ENCODE assay signal across 1 cellular context in the genomic region with DNA sequence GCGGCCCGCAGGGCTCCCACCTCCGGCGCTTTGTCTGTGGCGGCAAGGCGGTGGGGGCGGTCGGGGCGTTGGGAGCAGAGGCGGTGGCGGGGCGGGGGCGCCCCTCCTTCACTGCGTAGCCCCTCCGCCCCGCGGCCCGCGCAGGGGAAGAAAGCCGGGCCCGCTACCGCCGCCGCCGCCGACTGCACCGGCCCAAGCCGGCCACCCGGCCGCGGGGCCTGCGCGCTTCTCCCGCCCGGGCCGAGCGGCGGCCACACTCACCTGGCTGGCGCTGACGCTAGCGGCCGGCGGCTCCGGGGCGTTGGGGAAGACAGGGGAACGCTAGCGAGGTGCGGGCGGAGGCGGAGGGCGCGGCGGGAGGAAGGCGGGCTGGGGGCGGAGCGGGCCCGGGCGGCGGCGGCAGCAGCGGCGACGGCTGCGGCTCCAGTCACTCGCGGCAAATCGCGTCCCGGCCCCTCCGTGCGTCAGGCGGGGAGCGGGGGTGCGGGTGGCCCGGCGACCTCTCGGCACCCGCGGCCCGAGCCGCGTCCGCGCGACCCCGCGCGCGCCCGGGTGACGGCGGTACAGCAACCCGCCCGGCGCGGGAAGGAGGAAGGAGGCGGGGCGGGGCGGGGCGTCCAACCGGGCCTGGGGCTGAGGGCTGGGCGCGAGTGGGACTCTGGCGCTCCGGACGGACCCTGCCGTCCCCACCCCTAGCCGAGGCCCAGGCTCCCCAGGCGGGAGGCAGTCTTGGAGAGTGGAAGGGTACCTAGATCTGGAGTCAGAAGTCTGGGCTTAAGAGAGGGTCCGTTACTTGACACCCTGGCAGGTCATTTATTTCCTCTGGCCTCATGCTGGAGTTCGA.
TF ChIP-seq lines count a peak whose summit lies in the region.

A gene with protein sequence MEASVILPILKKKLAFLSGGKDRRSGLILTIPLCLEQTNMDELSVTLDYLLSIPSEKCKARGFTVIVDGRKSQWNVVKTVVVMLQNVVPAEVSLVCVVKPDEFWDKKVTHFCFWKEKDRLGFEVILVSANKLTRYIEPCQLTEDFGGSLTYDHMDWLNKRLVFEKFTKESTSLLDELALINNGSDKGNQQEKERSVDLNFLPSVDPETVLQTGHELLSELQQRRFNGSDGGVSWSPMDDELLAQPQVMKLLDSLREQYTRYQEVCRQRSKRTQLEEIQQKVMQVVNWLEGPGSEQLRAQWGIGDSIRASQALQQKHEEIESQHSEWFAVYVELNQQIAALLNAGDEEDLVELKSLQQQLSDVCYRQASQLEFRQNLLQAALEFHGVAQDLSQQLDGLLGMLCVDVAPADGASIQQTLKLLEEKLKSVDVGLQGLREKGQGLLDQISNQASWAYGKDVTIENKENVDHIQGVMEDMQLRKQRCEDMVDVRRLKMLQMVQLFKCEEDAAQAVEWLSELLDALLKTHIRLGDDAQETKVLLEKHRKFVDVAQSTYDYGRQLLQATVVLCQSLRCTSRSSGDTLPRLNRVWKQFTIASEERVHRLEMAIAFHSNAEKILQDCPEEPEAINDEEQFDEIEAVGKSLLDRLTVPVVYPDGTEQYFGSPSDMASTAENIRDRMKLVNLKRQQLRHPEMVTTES (minus strand): TSS at position 595 of the 844 bp plus-strand sequence. CDS start 72,991 bp downstream, outside the sequence.

TF ChIP-seq in HepG2, 621 proteins besides CTCF, POLR2A, EP300 and RAD21 (continued from another document and continues in another):
- TF ChIP-seq, protein P1, sequence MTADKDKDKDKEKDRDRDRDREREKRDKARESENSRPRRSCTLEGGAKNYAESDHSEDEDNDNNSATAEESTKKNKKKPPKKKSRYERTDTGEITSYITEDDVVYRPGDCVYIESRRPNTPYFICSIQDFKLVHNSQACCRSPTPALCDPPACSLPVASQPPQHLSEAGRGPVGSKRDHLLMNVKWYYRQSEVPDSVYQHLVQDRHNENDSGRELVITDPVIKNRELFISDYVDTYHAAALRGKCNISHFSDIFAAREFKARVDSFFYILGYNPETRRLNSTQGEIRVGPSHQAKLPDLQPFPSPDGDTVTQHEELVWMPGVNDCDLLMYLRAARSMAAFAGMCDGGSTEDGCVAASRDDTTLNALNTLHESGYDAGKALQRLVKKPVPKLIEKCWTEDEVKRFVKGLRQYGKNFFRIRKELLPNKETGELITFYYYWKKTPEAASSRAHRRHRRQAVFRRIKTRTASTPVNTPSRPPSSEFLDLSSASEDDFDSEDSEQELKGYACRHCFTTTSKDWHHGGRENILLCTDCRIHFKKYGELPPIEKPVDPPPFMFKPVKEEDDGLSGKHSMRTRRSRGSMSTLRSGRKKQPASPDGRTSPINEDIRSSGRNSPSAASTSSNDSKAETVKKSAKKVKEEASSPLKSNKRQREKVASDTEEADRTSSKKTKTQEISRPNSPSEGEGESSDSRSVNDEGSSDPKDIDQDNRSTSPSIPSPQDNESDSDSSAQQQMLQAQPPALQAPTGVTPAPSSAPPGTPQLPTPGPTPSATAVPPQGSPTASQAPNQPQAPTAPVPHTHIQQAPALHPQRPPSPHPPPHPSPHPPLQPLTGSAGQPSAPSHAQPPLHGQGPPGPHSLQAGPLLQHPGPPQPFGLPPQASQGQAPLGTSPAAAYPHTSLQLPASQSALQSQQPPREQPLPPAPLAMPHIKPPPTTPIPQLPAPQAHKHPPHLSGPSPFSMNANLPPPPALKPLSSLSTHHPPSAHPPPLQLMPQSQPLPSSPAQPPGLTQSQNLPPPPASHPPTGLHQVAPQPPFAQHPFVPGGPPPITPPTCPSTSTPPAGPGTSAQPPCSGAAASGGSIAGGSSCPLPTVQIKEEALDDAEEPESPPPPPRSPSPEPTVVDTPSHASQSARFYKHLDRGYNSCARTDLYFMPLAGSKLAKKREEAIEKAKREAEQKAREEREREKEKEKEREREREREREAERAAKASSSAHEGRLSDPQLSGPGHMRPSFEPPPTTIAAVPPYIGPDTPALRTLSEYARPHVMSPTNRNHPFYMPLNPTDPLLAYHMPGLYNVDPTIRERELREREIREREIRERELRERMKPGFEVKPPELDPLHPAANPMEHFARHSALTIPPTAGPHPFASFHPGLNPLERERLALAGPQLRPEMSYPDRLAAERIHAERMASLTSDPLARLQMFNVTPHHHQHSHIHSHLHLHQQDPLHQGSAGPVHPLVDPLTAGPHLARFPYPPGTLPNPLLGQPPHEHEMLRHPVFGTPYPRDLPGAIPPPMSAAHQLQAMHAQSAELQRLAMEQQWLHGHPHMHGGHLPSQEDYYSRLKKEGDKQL (CRISPR knock-in tag; IDR thresholded peaks at IDR 0.05; ENCODE audit: low read depth) = 0 out of 2 replicates have a peak, but pooled peaks have one; percentile 21
- TF ChIP-seq ARID2 (CRISPR knock-in tag; IDR thresholded peaks at IDR 0.05; ENCODE audit: borderline replicate concordance) = no peak
- TF ChIP-seq, protein P2, sequence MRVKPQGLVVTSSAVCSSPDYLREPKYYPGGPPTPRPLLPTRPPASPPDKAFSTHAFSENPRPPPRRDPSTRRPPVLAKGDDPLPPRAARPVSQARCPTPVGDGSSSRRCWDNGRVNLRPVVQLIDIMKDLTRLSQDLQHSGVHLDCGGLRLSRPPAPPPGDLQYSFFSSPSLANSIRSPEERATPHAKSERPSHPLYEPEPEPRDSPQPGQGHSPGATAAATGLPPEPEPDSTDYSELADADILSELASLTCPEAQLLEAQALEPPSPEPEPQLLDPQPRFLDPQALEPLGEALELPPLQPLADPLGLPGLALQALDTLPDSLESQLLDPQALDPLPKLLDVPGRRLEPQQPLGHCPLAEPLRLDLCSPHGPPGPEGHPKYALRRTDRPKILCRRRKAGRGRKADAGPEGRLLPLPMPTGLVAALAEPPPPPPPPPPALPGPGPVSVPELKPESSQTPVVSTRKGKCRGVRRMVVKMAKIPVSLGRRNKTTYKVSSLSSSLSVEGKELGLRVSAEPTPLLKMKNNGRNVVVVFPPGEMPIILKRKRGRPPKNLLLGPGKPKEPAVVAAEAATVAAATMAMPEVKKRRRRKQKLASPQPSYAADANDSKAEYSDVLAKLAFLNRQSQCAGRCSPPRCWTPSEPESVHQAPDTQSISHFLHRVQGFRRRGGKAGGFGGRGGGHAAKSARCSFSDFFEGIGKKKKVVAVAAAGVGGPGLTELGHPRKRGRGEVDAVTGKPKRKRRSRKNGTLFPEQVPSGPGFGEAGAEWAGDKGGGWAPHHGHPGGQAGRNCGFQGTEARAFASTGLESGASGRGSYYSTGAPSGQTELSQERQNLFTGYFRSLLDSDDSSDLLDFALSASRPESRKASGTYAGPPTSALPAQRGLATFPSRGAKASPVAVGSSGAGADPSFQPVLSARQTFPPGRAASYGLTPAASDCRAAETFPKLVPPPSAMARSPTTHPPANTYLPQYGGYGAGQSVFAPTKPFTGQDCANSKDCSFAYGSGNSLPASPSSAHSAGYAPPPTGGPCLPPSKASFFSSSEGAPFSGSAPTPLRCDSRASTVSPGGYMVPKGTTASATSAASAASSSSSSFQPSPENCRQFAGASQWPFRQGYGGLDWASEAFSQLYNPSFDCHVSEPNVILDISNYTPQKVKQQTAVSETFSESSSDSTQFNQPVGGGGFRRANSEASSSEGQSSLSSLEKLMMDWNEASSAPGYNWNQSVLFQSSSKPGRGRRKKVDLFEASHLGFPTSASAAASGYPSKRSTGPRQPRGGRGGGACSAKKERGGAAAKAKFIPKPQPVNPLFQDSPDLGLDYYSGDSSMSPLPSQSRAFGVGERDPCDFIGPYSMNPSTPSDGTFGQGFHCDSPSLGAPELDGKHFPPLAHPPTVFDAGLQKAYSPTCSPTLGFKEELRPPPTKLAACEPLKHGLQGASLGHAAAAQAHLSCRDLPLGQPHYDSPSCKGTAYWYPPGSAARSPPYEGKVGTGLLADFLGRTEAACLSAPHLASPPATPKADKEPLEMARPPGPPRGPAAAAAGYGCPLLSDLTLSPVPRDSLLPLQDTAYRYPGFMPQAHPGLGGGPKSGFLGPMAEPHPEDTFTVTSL (CRISPR knock-in tag; IDR thresholded peaks at IDR 0.05; ENCODE audit: borderline replicate concordance) = no peak
- TF ChIP-seq ZSCAN29 (CRISPR knock-in tag; conservative IDR thresholded peaks at IDR 0.05) = peak; percentile 46; the same call in 1 of the 2 replicates
- TF ChIP-seq RFX5 (IDR thresholded peaks at IDR 0.05; ENCODE audit: low read depth, low read length) = no peak
- TF ChIP-seq ZNF557 (CRISPR knock-in tag; IDR thresholded peaks at IDR 0.05) = no peak
- TF ChIP-seq, protein P3, sequence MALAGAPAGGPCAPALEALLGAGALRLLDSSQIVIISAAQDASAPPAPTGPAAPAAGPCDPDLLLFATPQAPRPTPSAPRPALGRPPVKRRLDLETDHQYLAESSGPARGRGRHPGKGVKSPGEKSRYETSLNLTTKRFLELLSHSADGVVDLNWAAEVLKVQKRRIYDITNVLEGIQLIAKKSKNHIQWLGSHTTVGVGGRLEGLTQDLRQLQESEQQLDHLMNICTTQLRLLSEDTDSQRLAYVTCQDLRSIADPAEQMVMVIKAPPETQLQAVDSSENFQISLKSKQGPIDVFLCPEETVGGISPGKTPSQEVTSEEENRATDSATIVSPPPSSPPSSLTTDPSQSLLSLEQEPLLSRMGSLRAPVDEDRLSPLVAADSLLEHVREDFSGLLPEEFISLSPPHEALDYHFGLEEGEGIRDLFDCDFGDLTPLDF (CRISPR knock-in tag; IDR thresholded peaks at IDR 0.05) = peak; percentile 35; the same call in 1 of the 2 replicates
- no peak for TF ChIP-seq ZNF496 (CRISPR knock-in tag; IDR thresholded peaks at IDR 0.05; ENCODE audit: insufficient replicate concordance)
- no peak for TF ChIP-seq GPN1 (CRISPR knock-in tag; IDR thresholded peaks at IDR 0.05; ENCODE audit: borderline replicate concordance)
- TF ChIP-seq, protein P4, sequence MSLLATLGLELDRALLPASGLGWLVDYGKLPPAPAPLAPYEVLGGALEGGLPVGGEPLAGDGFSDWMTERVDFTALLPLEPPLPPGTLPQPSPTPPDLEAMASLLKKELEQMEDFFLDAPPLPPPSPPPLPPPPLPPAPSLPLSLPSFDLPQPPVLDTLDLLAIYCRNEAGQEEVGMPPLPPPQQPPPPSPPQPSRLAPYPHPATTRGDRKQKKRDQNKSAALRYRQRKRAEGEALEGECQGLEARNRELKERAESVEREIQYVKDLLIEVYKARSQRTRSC (CRISPR knock-in tag; IDR thresholded peaks at IDR 0.05; ENCODE audit: low read depth) = no peak
- peak; percentile 62 for TF ChIP-seq YY1 (IDR thresholded peaks at IDR 0.05; ENCODE audit: insufficient read depth, insufficient replicate concordance, low read depth, low read length)
- TF ChIP-seq HNRNPL (IDR thresholded peaks at IDR 0.05; ENCODE audit: low read depth, low read length) = no peak
- no peak for TF ChIP-seq ELF1 (CRISPR knock-in tag; IDR thresholded peaks at IDR 0.05)
- TF ChIP-seq JUNB (CRISPR knock-in tag; IDR thresholded peaks at IDR 0.05; ENCODE audit: borderline replicate concordance) = no peak
- TF ChIP-seq, protein P5, sequence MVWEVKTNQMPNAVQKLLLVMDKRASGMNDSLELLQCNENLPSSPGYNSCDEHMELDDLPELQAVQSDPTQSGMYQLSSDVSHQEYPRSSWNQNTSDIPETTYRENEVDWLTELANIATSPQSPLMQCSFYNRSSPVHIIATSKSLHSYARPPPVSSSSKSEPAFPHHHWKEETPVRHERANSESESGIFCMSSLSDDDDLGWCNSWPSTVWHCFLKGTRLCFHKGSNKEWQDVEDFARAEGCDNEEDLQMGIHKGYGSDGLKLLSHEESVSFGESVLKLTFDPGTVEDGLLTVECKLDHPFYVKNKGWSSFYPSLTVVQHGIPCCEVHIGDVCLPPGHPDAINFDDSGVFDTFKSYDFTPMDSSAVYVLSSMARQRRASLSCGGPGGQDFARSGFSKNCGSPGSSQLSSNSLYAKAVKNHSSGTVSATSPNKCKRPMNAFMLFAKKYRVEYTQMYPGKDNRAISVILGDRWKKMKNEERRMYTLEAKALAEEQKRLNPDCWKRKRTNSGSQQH (CRISPR knock-in tag; IDR thresholded peaks at IDR 0.05; ENCODE audit: low read depth) = no peak
- TF ChIP-seq, protein P6, sequence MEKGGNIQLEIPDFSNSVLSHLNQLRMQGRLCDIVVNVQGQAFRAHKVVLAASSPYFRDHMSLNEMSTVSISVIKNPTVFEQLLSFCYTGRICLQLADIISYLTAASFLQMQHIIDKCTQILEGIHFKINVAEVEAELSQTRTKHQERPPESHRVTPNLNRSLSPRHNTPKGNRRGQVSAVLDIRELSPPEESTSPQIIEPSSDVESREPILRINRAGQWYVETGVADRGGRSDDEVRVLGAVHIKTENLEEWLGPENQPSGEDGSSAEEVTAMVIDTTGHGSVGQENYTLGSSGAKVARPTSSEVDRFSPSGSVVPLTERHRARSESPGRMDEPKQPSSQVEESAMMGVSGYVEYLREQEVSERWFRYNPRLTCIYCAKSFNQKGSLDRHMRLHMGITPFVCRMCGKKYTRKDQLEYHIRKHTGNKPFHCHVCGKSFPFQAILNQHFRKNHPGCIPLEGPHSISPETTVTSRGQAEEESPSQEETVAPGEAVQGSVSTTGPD (CRISPR knock-in tag; IDR thresholded peaks at IDR 0.05) = no peak
- peak; percentile 71 for TF ChIP-seq ZSCAN31 (CRISPR knock-in tag; IDR thresholded peaks at IDR 0.05; ENCODE audit: low read depth)
- no peak for TF ChIP-seq ZNF709 (CRISPR knock-in tag; IDR thresholded peaks at IDR 0.05)
- TF ChIP-seq HIVEP1 (CRISPR knock-in tag; IDR thresholded peaks at IDR 0.05) = no peak
- TF ChIP-seq, protein P7, sequence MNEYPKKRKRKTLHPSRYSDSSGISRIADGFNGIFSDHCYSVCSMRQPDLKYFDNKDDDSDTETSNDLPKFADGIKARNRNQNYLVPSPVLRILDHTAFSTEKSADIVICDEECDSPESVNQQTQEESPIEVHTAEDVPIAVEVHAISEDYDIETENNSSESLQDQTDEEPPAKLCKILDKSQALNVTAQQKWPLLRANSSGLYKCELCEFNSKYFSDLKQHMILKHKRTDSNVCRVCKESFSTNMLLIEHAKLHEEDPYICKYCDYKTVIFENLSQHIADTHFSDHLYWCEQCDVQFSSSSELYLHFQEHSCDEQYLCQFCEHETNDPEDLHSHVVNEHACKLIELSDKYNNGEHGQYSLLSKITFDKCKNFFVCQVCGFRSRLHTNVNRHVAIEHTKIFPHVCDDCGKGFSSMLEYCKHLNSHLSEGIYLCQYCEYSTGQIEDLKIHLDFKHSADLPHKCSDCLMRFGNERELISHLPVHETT (CRISPR knock-in tag; conservative IDR thresholded peaks at IDR 0.05) = no peak
- TF ChIP-seq SIX1 (CRISPR knock-in tag; IDR thresholded peaks at IDR 0.05; ENCODE audit: borderline replicate concordance) = 0 out of 2 replicates have a peak, but pooled peaks have one; percentile 21
- no peak for TF ChIP-seq ZNF160 (CRISPR knock-in tag; IDR thresholded peaks at IDR 0.05)
- TF ChIP-seq MIER2 (CRISPR knock-in tag; IDR thresholded peaks at IDR 0.05) = no peak
- TF ChIP-seq CHD4 (IDR thresholded peaks at IDR 0.05; ENCODE audit: borderline replicate concordance, low read length) = peak; percentile 50; the same call in 1 of the 2 replicates
- TF ChIP-seq, protein P8, sequence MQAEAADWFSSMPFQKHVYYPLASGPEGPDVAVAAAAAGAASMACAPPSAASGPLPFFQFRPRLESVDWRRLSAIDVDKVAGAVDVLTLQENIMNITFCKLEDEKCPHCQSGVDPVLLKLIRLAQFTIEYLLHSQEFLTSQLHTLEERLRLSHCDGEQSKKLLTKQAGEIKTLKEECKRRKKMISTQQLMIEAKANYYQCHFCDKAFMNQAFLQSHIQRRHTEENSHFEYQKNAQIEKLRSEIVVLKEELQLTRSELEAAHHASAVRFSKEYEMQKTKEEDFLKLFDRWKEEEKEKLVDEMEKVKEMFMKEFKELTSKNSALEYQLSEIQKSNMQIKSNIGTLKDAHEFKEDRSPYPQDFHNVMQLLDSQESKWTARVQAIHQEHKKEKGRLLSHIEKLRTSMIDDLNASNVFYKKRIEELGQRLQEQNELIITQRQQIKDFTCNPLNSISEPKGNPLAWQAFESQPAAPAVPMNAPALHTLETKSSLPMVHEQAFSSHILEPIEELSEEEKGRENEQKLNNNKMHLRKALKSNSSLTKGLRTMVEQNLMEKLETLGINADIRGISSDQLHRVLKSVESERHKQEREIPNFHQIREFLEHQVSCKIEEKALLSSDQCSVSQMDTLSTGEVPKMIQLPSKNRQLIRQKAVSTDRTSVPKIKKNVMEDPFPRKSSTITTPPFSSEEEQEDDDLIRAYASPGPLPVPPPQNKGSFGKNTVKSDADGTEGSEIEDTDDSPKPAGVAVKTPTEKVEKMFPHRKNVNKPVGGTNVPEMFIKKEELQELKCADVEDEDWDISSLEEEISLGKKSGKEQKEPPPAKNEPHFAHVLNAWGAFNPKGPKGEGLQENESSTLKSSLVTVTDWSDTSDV (CRISPR knock-in tag; IDR thresholded peaks at IDR 0.05) = no peak
- no peak for TF ChIP-seq ZNF333 (CRISPR knock-in tag; IDR thresholded peaks at IDR 0.05; ENCODE audit: borderline replicate concordance)
